ENCODE assay signal across 16 cellular contexts in the genomic region with DNA sequence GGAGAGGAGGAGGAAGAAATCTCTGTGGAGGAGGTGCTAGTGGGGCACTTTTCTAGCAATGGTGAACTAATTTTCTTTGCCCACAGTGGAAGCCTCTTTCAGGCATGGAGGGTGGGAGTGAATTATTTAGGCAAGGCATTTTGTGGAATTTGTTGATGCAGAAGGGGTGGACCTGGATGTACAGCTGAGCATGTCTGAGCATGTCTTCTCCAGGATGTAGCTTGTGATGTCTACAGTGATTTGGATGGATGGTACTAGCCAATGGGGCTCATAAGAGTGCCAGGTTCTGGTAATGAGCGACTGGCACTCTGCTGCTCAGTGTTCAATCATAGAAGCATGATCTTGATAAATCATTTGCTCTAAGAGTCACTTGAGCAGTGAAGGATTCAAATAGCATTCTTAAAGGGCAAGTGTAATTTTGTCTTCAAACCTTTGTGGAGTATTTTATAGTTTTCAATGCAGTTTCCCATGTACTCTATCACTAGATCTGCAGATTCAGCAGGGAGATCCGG.
"Had no signal": no experiment of that assay in that cellular context is flagged by ENCODE, and none has a peak within 500 bp of the region (broad histone marks: within the 10 kb centered on the region; RNA-seq: fewer than 3 reads in every experiment).

No MANE protein-coding gene starts in this region.

- H3K27me3 ChIP-seq: neural progenitor cell, ovary, tibial nerve had no signal

- H3K27ac ChIP-seq: left ventricle myocardium inferior, neural progenitor cell, ovary, tibial nerve had no signal

- DNase-seq: activated CD4-positive, alpha-beta T cell treated with anti-CD3 and anti-CD28 coated beads for 48 hours; activated naive CD4-positive, alpha-beta T cell treated with anti-CD3 and anti-CD28 coated beads for 36 hours; activated T-cell treated with anti-CD3 and anti-CD28 coated beads for 4 hours; cerebellar nuclear complex; endodermal cell; immature natural killer cell; left ventricle myocardium inferior; ovary; retina had no signal

- H3K4me1 ChIP-seq: left ventricle myocardium inferior had no signal

- H3K4me3 ChIP-seq: left ventricle myocardium inferior, neural progenitor cell, ovary, tibial nerve had no signal

- H3K9me3 ChIP-seq: left ventricle myocardium inferior, ovary, tibial nerve had no signal

- H3K36me3 ChIP-seq: left ventricle myocardium inferior, neural progenitor cell, ovary, tibial nerve had no signal

- ATAC-seq: activated T-helper 17 cell treated with anti-CD3 and anti-CD28 coated beads, Interleukin-2, amount 50 U/mL, for 72 hours; esophagus mucosa; SK-N-SH treated with all-trans-retinoic acid at 6 μM for 48 hours; stimulated activated effector memory CD8-positive, alpha-beta T cell treated with anti-CD3 and anti-CD28 coated beads, Interleukin-12 subunit alpha, Interleukin-12 subunit beta, amount 100 ng/mL, for 72 hours; WTC11 had no signal
